ENCODE assay signal across 2 cellular contexts in genomic region chr13:29905845-29906244, GRCh38.
TF ChIP-seq lines count a peak whose summit lies in the region.

No MANE protein-coding gene starts in this region.

TF ChIP-seq in A549, 52 proteins besides CTCF, POLR2A, EP300 and RAD21 (continued from another document):
- no peak for TF ChIP-seq USF2 (IDR thresholded peaks at IDR 0.05)

TF ChIP-seq in WTC11, 78 proteins besides CTCF, POLR2A, EP300 and RAD21 (continued from another document):
- TF ChIP-seq ESRRA (CRISPR knock-in tag; IDR thresholded peaks at IDR 0.05; ENCODE audit: borderline replicate concordance) (no peak), FOXP4 (CRISPR knock-in tag; IDR thresholded peaks at IDR 0.05) (no peak), CBFB (CRISPR knock-in tag; IDR thresholded peaks at IDR 0.05; ENCODE audit: low read depth) (no peak), ZNF416 (CRISPR knock-in tag; IDR thresholded peaks at IDR 0.05) (no peak), E2F5 (CRISPR knock-in tag; IDR thresholded peaks at IDR 0.05) (no peak), HMGA2 (CRISPR knock-in tag; IDR thresholded peaks at IDR 0.05) (no peak), SMAD4 (CRISPR knock-in tag; IDR thresholded peaks at IDR 0.05) (no peak), PRRX2 (CRISPR knock-in tag; IDR thresholded peaks at IDR 0.05) (no peak), ZNF281 (CRISPR knock-in tag; IDR thresholded peaks at IDR 0.05) (no peak), ZBTB21 (CRISPR knock-in tag; IDR thresholded peaks at IDR 0.05; ENCODE audit: borderline replicate concordance) (no peak), GRHL2 (CRISPR knock-in tag; IDR thresholded peaks at IDR 0.05; ENCODE audit: insufficient replicate concordance, severe bottlenecking) (no peak), NR1H2 (CRISPR knock-in tag; IDR thresholded peaks at IDR 0.05) (no peak), EMX1 (CRISPR knock-in tag; IDR thresholded peaks at IDR 0.05) (no peak), ZBTB43 (CRISPR knock-in tag; IDR thresholded peaks at IDR 0.05) (no peak), ARID4B (CRISPR knock-in tag; IDR thresholded peaks at IDR 0.05; ENCODE audit: borderline replicate concordance) (no peak)
